ENCODE assay signal across 8 cellular contexts in the genomic region with DNA sequence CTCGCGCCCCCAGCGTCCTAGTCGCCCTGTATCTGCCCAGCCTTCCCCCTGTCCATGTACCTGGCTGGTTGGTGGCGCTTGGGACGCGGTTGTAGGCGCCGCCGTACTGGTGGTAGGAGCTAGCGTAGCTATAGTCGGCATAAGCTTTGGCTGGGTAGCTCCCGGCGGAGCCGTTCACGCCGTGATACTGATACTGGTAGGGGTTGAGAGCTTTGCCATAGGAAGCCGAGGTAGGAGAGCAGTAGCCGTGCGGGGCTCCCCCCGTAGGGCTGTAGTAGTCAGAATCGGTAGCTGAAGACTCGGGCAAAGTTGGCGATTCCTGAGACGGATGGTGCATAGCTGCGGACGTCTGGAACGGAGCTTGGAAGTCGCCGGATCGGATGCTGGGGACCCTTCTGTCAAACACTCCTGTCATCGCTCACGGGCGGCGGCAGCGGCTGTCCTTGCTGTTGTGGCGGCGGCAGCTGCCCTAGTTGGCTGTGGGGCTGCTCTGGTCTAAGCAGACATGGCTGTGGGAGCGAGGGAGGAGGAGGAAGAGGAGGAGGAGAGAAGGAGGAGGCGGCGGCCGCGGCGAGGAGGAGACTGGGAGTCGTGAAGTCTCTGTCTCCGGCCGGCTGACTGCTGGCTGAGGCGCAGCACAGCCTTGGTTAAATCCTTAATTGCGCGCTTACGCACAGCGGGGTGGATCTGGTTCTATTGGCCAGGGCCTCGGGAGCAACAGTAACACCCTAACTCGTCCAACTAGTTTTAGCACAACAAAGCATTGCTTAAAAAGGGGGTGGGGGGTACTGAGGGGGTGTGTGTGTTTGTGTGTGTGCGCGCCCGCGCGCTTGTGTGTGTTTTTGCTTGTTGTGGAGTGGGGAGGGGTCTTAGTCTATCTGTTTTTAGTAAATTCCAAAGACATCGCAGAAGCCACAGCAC. TPM values are rescaled to one million over a fixed set of nuclear protein-coding genes. Genes with fewer than 3 reads are reported as not detected.
A peak's percentile ranks its signal among the peaks of the same experiment; 100 is the strongest.
DNase-seq lines count a peak whose midpoint lies in the region; ATAC-seq and TF ChIP-seq lines count a peak whose summit lies in the region.

A gene (minus strand): TSS at position 623 of the 921 bp plus-strand sequence. CDS start 208 bp downstream, at position 415.

- no peak within 1 kb of the TSS for H3K4me3 ChIP-seq in CD8-positive, alpha-beta memory T cell (ENCODE audit: low read length)
- H3K4me3 ChIP-seq in sigmoid colon = peak within 1 kb of the TSS; percentile 14 to 39 (median 32)

- no peak for DNase-seq in CD8-positive, alpha-beta memory T cell
- DNase-seq in SW480 (ENCODE audit: low spot score) = peak; percentile 73
- DNase-seq in Right ventricle myocardium superior = no peak
- DNase-seq in sigmoid colon = no peak
- DNase-seq in pons (ENCODE audit: low spot score) = no peak
- no peak for DNase-seq in central memory CD4-positive, alpha-beta T cell

- H3K4me1 Mint-ChIP-seq in CD8-positive, alpha-beta memory T cell = peaks cover 42 to 61% (median 56%) of the 10 kb centered on the region in 3 donors
- peaks cover 16 to 22% (median 20%) of the 10 kb centered on the region in 3 donors for H3K4me1 Mint-ChIP-seq in IgD-negative memory B cell

- 3 to 7% methylated on average over 60 of the region's 60 CpGs for WGBS in sigmoid colon, 2 donors

- H3K9me3 ChIP-seq in CD8-positive, alpha-beta memory T cell (ENCODE audit: low read length) = no peaks in the 10 kb centered on the region
- no peaks in the 10 kb centered on the region for H3K9me3 ChIP-seq in sigmoid colon

- intact Hi-C loops in Right ventricle myocardium superior (cut with DNase I) = loop anchor here (5.0 kb wide), 2 partner anchors 947 to 1107 kb away; no protein-coding TSS in a partner anchor
- intact Hi-C loops in sigmoid colon (cut with DNase I) = loop anchor here (10.0 kb wide), 1 partner anchor 610 kb away; no protein-coding TSS in a partner anchor

- H3K4me3 Mint-ChIP-seq in CD8-positive, alpha-beta memory T cell = peak within 1 kb of the TSS in 4 of 7 donors; percentile 18 to 68 (median 24)
- peak within 1 kb of the TSS in 3 of 4 donors; percentile 41 to 69 (median 43) for H3K4me3 Mint-ChIP-seq in IgD-negative memory B cell

- no peak for TF ChIP-seq POLR2A in sigmoid colon (IDR thresholded peaks at IDR 0.05)

- ATAC-seq in Right ventricle myocardium superior (ENCODE audit: poor library complexity) = peak; percentile 13
- no peak for ATAC-seq in HG02840 (IDR thresholded peaks at IDR 0.05; ENCODE audit: low FRiP score, unreplicated experiment)

- H3K27ac Mint-ChIP-seq in CD8-positive, alpha-beta memory T cell = peak within 1 kb of the TSS in 1 of 8 donors; percentile 38
- peak within 1 kb of the TSS in 2 of 3 donors; percentile 16 to 87 for H3K27ac Mint-ChIP-seq in IgD-negative memory B cell

- TF ChIP-seq CTCF in sigmoid colon (IDR thresholded peaks at IDR 0.05) = no peak

- H3K9me3 Mint-ChIP-seq in CD8-positive, alpha-beta memory T cell = peaks cover 0 to 4% (median 0%) of the 10 kb centered on the region in 5 donors
- peaks cover 0 to 6% (median 0%) of the 10 kb centered on the region in 3 donors for H3K9me3 Mint-ChIP-seq in IgD-negative memory B cell

- peaks cover 22% of the 10 kb centered on the region for H3K4me1 ChIP-seq in CD8-positive, alpha-beta memory T cell (ENCODE audit: insufficient read depth, low read length)
- H3K4me1 ChIP-seq in sigmoid colon = peaks cover 0 to 54% (median 47%) of the 10 kb centered on the region in 4 donors

- CTCF ChIA-PET in CD8-positive, alpha-beta memory T cell (lab: Charles Lee) = no interaction called here

- POLR2A ChIA-PET in CD8-positive, alpha-beta memory T cell (lab: Charles Lee) = no interaction called here

- H3K27ac ChIP-seq in CD8-positive, alpha-beta memory T cell (ENCODE audit: low read depth, low read length) = no peak within 1 kb of the TSS
- no peak within 1 kb of the TSS for H3K27ac ChIP-seq in sigmoid colon

- H3K36me3 Mint-ChIP-seq in CD8-positive, alpha-beta memory T cell = no peaks in the 10 kb centered on the region
- peaks cover 2% of the 10 kb centered on the region for H3K36me3 Mint-ChIP-seq in IgD-negative memory B cell

- H3K27me3 ChIP-seq in CD8-positive, alpha-beta memory T cell (ENCODE audit: insufficient read depth, low read length, poor library complexity, severe bottlenecking) = peaks cover 54% of the 10 kb centered on the region
- peaks cover 57 to 98% (median 83%) of the 10 kb centered on the region in 3 donors for H3K27me3 ChIP-seq in sigmoid colon

- TF ChIP-seq EP300 in sigmoid colon (IDR thresholded peaks at IDR 0.05) = no peak

- H3K36me3 ChIP-seq in CD8-positive, alpha-beta memory T cell (ENCODE audit: insufficient read depth, low read length) = no peaks in the 10 kb centered on the region
- no peaks in the 10 kb centered on the region for H3K36me3 ChIP-seq in sigmoid colon

- peaks cover 72 to 87% of the 10 kb centered on the region in 2 donors for H3K27me3 Mint-ChIP-seq in CD8-positive, alpha-beta memory T cell
- H3K27me3 Mint-ChIP-seq in IgD-negative memory B cell = peaks cover 71% of the 10 kb centered on the region

RNA-seq across cellular contexts. Expression of the gene that starts here (rescaled TPM):
- not detected for total RNA-seq in CD8-positive, alpha-beta memory T cell
- not detected for polyA plus RNA-seq in CD8-positive, alpha-beta memory T cell
- polyA plus RNA-seq in IgD-negative memory B cell = not detected
- not detected for total RNA-seq in Right ventricle myocardium superior
- total RNA-seq in sigmoid colon = under 1 TPM in 2 of 4 donors, not detected in 2; 0.41 to 0.71 TPM
- under 1 TPM in 1 of 3 donors, not detected in 2; 0.10 TPM for polyA plus RNA-seq in sigmoid colon

Comparison
In these comparisons a context has a peak if more than half of its experiments do, and no peak if none do; other contexts are left out.
1. Peak in ATAC-seq in Right ventricle myocardium superior; RNA of the gene not detected or under 1 TPM.